Comparison of ENCODE assay signal across 8 cellular contexts in the genomic region with DNA sequence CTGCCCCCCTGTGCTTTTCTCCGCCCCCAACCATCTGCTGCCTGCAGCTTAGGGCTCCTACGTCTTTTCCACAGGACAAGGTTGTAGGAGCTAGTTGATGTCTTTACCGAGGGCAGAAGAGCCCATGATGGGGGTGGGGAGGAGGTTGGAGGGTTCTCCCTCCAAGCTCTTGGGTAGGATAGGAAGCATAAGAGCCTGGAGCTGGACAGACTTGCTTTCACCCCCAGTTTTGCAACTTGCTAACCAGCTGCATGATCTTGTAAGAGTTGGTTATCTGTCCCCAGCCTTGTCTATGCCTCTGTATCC. TPM values are rescaled to one million over a fixed set of nuclear protein-coding genes. Genes with fewer than 3 reads are reported as not detected.
DNase-seq lines count a peak whose midpoint lies in the region; FAIRE-seq and TF ChIP-seq lines count a peak whose summit lies in the region.

No MANE protein-coding gene starts in this region.

- H3K4me1 ChIP-seq in astrocyte (ENCODE audit: insufficient read depth, low read length) (peaks cover 18% of the 10 kb centered on the region), tibial nerve (peaks cover 6 to 38% (median 15%) of the 10 kb centered on the region in 4 donors)

- peaks cover 55% of the 10 kb centered on the region for H3K79me2 ChIP-seq in astrocyte (ENCODE audit: insufficient read depth, low read length)

- no peak for TF ChIP-seq POLR2A in lower leg skin (IDR thresholded peaks at IDR 0.05)
- no peak for TF ChIP-seq POLR2A in tibial nerve (IDR thresholded peaks at IDR 0.05)

- H3K36me3 Mint-ChIP-seq in activated naive CD4-positive, alpha-beta T cell treated with anti-CD3 and anti-CD28 coated beads for 36 hours (ENCODE audit: low read depth), result peaks cover 39% of the 10 kb centered on the region
- peaks cover 26% of the 10 kb centered on the region for H3K36me3 Mint-ChIP-seq in astrocyte (ENCODE audit: low read depth, unreplicated experiment)

- WGBS in lower leg skin, 2 donors, result 4 to 15% methylated on average over 3 of the region's 3 CpGs
- 7 to 8% methylated on average over 3 of the region's 3 CpGs for WGBS in tibial nerve, 2 donors

- H4K20me1 ChIP-seq in astrocyte (ENCODE audit: insufficient read depth, low read length), result peaks cover 67% of the 10 kb centered on the region

- peak overlapping the region; percentile 3 for H3K27ac Mint-ChIP-seq in activated naive CD4-positive, alpha-beta T cell treated with anti-CD3 and anti-CD28 coated beads for 36 hours
- H3K27ac Mint-ChIP-seq in astrocyte (ENCODE audit: unreplicated experiment), result peak overlapping the region; percentile 97

- no peak for FAIRE-seq in astrocyte (lab: Jason Lieb, UNC)

- H3K4me3 ChIP-seq in astrocyte (ENCODE audit: insufficient read depth, low read depth, low read length) (peak overlapping the region; percentile 100), lower leg skin (ENCODE audit: low read depth, poor library complexity, severe bottlenecking) (peak overlapping the region; percentile 77), tibial nerve (peak overlapping the region; percentile 75 to 97 (median 79))

- no peaks in the 10 kb centered on the region for H3K9me3 Mint-ChIP-seq in activated naive CD4-positive, alpha-beta T cell treated with anti-CD3 and anti-CD28 coated beads for 36 hours
- H3K9me3 Mint-ChIP-seq in astrocyte (ENCODE audit: unreplicated experiment), result no peaks in the 10 kb centered on the region

- H3K9ac ChIP-seq in astrocyte (ENCODE audit: low read length), result peak overlapping the region; percentile 99

- H3K27ac ChIP-seq in astrocyte (ENCODE audit: low read depth, low read length), result peak overlapping the region; percentile 81
- peak overlapping the region in 2 of 4 donors; percentile 87 for H3K27ac ChIP-seq in tibial nerve

- intact Hi-C loops in activated naive CD4-positive, alpha-beta T cell treated with anti-CD3 and anti-CD28 coated beads for 36 hours (cut with micrococcal nuclease), result loop anchor here (1.0 to 5.0 kb wide), 6 partner anchors 32 to 720 kb away; partner anchors contain the start of genes DVL3, EEF1AKMT4, EIF2B5 and PSMD2
- intact Hi-C loops in lower leg skin (cut with DNase I; ENCODE audit: low total_unique reads), result no loop called here

- CTCF ChIA-PET in activated naive CD4-positive, alpha-beta T cell treated with anti-CD3 and anti-CD28 coated beads for 36 hours (lab: Charles Lee), result interaction anchor here (1.0 to 2.2 kb wide), 3 partner anchors 41 to 63 kb away, joined by 3 to 13 read pairs (median 3); partner anchors contain the start of gene EEF1AKMT4

- no peak overlapping the region for H2AFZ ChIP-seq in astrocyte (ENCODE audit: low read depth, low read length)

- no peak for TF ChIP-seq EP300 in tibial nerve (IDR thresholded peaks at IDR 0.05)

- no peak for TF ChIP-seq CTCF in astrocyte (IDR thresholded peaks at IDR 0.05; ENCODE audit: insufficient read depth, low read depth, low read length)
- TF ChIP-seq CTCF in lower leg skin (IDR thresholded peaks at IDR 0.05), result no peak
- TF ChIP-seq CTCF in tibial nerve (IDR thresholded peaks at IDR 0.05), result no peak

- no peaks in the 10 kb centered on the region for H3K27me3 ChIP-seq in astrocyte (ENCODE audit: insufficient read depth, low read length)
- H3K27me3 ChIP-seq in tibial nerve, result no peaks in the 10 kb centered on the region

- H3K27me3 Mint-ChIP-seq in activated naive CD4-positive, alpha-beta T cell treated with anti-CD3 and anti-CD28 coated beads for 36 hours (ENCODE audit: low read depth), result no peaks in the 10 kb centered on the region
- H3K27me3 Mint-ChIP-seq in astrocyte (ENCODE audit: low read depth, unreplicated experiment), result no peaks in the 10 kb centered on the region

- peak overlapping the region; percentile 94 for H3K4me3 Mint-ChIP-seq in activated naive CD4-positive, alpha-beta T cell treated with anti-CD3 and anti-CD28 coated beads for 36 hours
- H3K4me3 Mint-ChIP-seq in astrocyte (ENCODE audit: unreplicated experiment), result peak overlapping the region; percentile 98

- peak overlapping the region; percentile 97 for H3K4me2 ChIP-seq in astrocyte (ENCODE audit: low read length)

- DNase-seq in activated naive CD4-positive, alpha-beta T cell treated with anti-CD3 and anti-CD28 coated beads for 36 hours, result no peak
- no peak for DNase-seq in activated naive CD4-positive, alpha-beta T cell treated with Interleukin-2 at 50 U/mL for 16 hours
- DNase-seq in astrocyte (ENCODE audit: low read depth), result no peak
- DNase-seq in lower leg skin (ENCODE audit: low spot score in 2 of 2), result no peak
- no peak for DNase-seq in tibial nerve (ENCODE audit: low spot score in 2 of 2)
- no peak for DNase-seq in EL
- DNase-seq in hippocampal formation (lab: John Stamatoyannopoulos, UW), result no peak
- no peak for DNase-seq in DMS153 treated with DMSO at 0.1 percent for 48 hours (lab: John Stamatoyannopoulos, UW; ENCODE audit: unreplicated experiment)

- H3K36me3 ChIP-seq in astrocyte (ENCODE audit: insufficient read depth, low read length) (peaks cover 44% of the 10 kb centered on the region), tibial nerve (peaks cover 2 to 71% (median 21%) of the 10 kb centered on the region in 3 donors)

- H3K4me1 Mint-ChIP-seq in activated naive CD4-positive, alpha-beta T cell treated with anti-CD3 and anti-CD28 coated beads for 36 hours (ENCODE audit: low read depth), result peaks cover 28% of the 10 kb centered on the region
- peaks cover 13% of the 10 kb centered on the region for H3K4me1 Mint-ChIP-seq in astrocyte (ENCODE audit: low read depth, unreplicated experiment)

- H3K9me3 ChIP-seq in astrocyte (ENCODE audit: insufficient read depth, low read depth, low read length) (no peaks in the 10 kb centered on the region), tibial nerve (no peaks in the 10 kb centered on the region)

RNA-seq across cellular contexts. Expression of gene ABCF3, which starts 0.9 kb away (rescaled TPM):
- 10 to 100 TPM; 38.5 to 39.1 TPM for total RNA-seq in activated naive CD4-positive, alpha-beta T cell treated with anti-CD3 and anti-CD28 coated beads for 36 hours
- 61.1 and 70.9 TPM in 2 replicates for total RNA-seq in astrocyte
- total RNA-seq in lower leg skin, result 10 to 100 TPM; 47.6 to 62.9 (median 53.6) TPM
- total RNA-seq in tibial nerve, result 10 to 100 TPM; 51.6 to 96.9 (median 64.0) TPM

RNA-seq across cellular contexts. Expression of gene AP2M1, which starts 12.2 kb away (rescaled TPM):
- total RNA-seq in activated naive CD4-positive, alpha-beta T cell treated with anti-CD3 and anti-CD28 coated beads for 36 hours, result 100 to 1,000 TPM; 206 to 212 TPM
- total RNA-seq in astrocyte (603 and 613 TPM in 2 replicates), lower leg skin (100 to 1,000 TPM; 109 to 168 (median 122) TPM), tibial nerve (100 to 1,000 TPM; 182 to 212 (median 199) TPM)

RNA-seq across cellular contexts. Expression of gene DVL3, which starts 31.7 kb away (rescaled TPM):
- total RNA-seq in activated naive CD4-positive, alpha-beta T cell treated with anti-CD3 and anti-CD28 coated beads for 36 hours, result 10 to 100 TPM; 19.6 to 19.9 TPM
- total RNA-seq in astrocyte (107 and 110 TPM in 2 replicates), lower leg skin (10 to 100 TPM; 37.9 to 81.9 (median 42.4) TPM), tibial nerve (10 to 100 TPM; 45.2 to 86.5 (median 66.1) TPM)

RNA-seq across cellular contexts. Expression of gene VWA5B2, which starts 42.5 kb away (rescaled TPM):
- not detected for total RNA-seq in activated naive CD4-positive, alpha-beta T cell treated with anti-CD3 and anti-CD28 coated beads for 36 hours
- 0.23 TPM in 1 of 2 replicates, not detected in the other for total RNA-seq in astrocyte
- not detected for total RNA-seq in lower leg skin
- 1 to 10 TPM in 1 of 4 donors, under 1 TPM in 2, not detected in 1; 0.21 to 1.8 (median 0.22) TPM for total RNA-seq in tibial nerve

RNA-seq across cellular contexts. Expression of gene EIF2B5, which starts 51.7 kb away (rescaled TPM):
- total RNA-seq in activated naive CD4-positive, alpha-beta T cell treated with anti-CD3 and anti-CD28 coated beads for 36 hours, result 10 to 100 TPM; 48.8 to 56.4 TPM
- total RNA-seq in astrocyte (20.8 and 22.6 TPM in 2 replicates), lower leg skin (10 to 100 TPM; 36.5 to 52.5 (median 40.1) TPM), tibial nerve (10 to 100 TPM; 28.8 to 51.0 (median 36.5) TPM)
